Comparison of ENCODE assay signal across 17 cellular contexts in genomic region chr2:60335533-60336237, GRCh38.
DNase-seq lines count a peak whose midpoint lies in the region; ATAC-seq and TF ChIP-seq lines count a peak whose summit lies in the region.
"Had no signal": no experiment of that assay in that cellular context is flagged by ENCODE, and none has a peak within 500 bp of the region (broad histone marks: within the 10 kb centered on the region; RNA-seq: fewer than 3 reads in every experiment).

No MANE protein-coding gene starts in this region.

- H3K27me3 ChIP-seq in esophagus muscularis mucosa: no peaks in the 10 kb centered on the region
- H3K27me3 ChIP-seq: BE2C, dorsolateral prefrontal cortex, hepatocyte had no signal

- intact Hi-C loops in esophagus muscularis mucosa (cut with DNase I) (no loop called here), sciatic nerve (cut with DNase I) (no loop called here)

- no peaks in the 10 kb centered on the region for H3K4me1 ChIP-seq in esophagus muscularis mucosa
- H3K4me1 ChIP-seq: BE2C had no signal

- DNase-seq in HuH-7 (ENCODE audit: low spot score) (peak; percentile 61), NOMO-1 treated with DMSO at 0.1 percent for 48 hours (lab: John Stamatoyannopoulos, UW; ENCODE audit: unreplicated experiment) (peak; percentile 21), esophagus muscularis mucosa (ENCODE audit: extremely low spot score) (peak; percentile 72), sciatic nerve (ENCODE audit: low spot score) (no peak), NCI-H1105 treated with DMSO at 0.1 percent for 48 hours (lab: John Stamatoyannopoulos, UW) (no peak), NCI-H446 (lab: John Stamatoyannopoulos, UW) (no peak)
- DNase-seq: activated CD4-positive, alpha-beta T cell treated with anti-CD3 and anti-CD28 coated beads, Interleukin-2, amount 10 ng/mL, durations not matched to agents 7 days and 5 days; activated T-cell treated with anti-CD3 and anti-CD28 coated beads, Interleukin-2, amount 50 U/mL, for 1 hour; BE2C; DMS 273 treated with DMSO at 0.1 percent for 48 hours; kidney glomerular epithelial cell; NCI-H1694; NCI-H510A treated with DMSO at 0.1 percent for 48 hours had no signal

- ATAC-seq in sciatic nerve (peak; percentile 17), HG02885 (IDR thresholded peaks at IDR 0.05; ENCODE audit: poor library complexity, unreplicated experiment) (no peak)
- ATAC-seq: activated naive CD4-positive, alpha-beta T cell treated with anti-CD3 and anti-CD28 coated beads, Interleukin-2, amount 50 U/mL, for 72 hours had no signal

- no peaks in the 10 kb centered on the region for H3K36me3 ChIP-seq in esophagus muscularis mucosa
- H3K36me3 ChIP-seq: BE2C had no signal

- TF ChIP-seq EP300 in esophagus muscularis mucosa (IDR thresholded peaks at IDR 0.05): no peak

- no peaks in the 10 kb centered on the region for H3K9me3 ChIP-seq in esophagus muscularis mucosa
- H3K9me3 ChIP-seq: BE2C had no signal

- no peak for TF ChIP-seq POLR2A in esophagus muscularis mucosa (IDR thresholded peaks at IDR 0.05; ENCODE audit: low read depth)

- WGBS in esophagus muscularis mucosa: 78% methylated on average over 13 of the region's 13 CpGs

- no peak for TF ChIP-seq CTCF in esophagus muscularis mucosa (IDR thresholded peaks at IDR 0.05)

- H3K27ac ChIP-seq in esophagus muscularis mucosa (replicated peaks in 1 of 4): no peak overlapping the region
- H3K27ac ChIP-seq: hepatocyte had no signal

- H3K4me3 ChIP-seq in esophagus muscularis mucosa: no peak overlapping the region
- H3K4me3 ChIP-seq: dorsolateral prefrontal cortex, hepatocyte had no signal

Comparison
In these comparisons a context has a peak if more than half of its experiments do, and no peak if none do; other contexts are left out.
1. DNase-seq: peak in HuH-7 (single experiment), NOMO-1 treated with DMSO at 0.1 percent for 48 hours (single experiment) and esophagus muscularis mucosa (single experiment); none in sciatic nerve (single experiment), NCI-H1105 treated with DMSO at 0.1 percent for 48 hours (single experiment) and NCI-H446 (0 of 2).